In genomic region chr22:35913925-35914324, GRCh38 we compare ENCODE assay signal across 8 cellular contexts.
DNase-seq lines count a peak whose midpoint lies in the region; ATAC-seq and TF ChIP-seq lines count a peak whose summit lies in the region.

No MANE protein-coding gene starts in this region.

- intact Hi-C loops in heart right ventricle (cut with DNase I): loop anchor here in 7 of 10 donors (2.0 to 10.0 kb wide), 8 partner anchors 67 to 229 kb away; no protein-coding TSS in a partner anchor
- intact Hi-C loops in naive thymus-derived CD4-positive, alpha-beta T cell (cut with micrococcal nuclease): no loop called here

- ATAC-seq in heart right ventricle (peak in 7 of 8 donors; percentile 29 to 55 (median 43)), GM18517 (IDR thresholded peaks at IDR 0.05; ENCODE audit: unreplicated experiment) (no peak)
- no peak for ATAC-seq in naive thymus-derived CD4-positive, alpha-beta T cell

- H3K4me3 ChIP-seq in BE2C (ENCODE audit: low read depth, low read length) (peak overlapping the region; percentile 57), WI38 (ENCODE audit: low read depth, low read length) (0 out of 2 replicates have a peak overlapping the region, but pooled peaks have one; percentile 11), heart right ventricle (peak overlapping the region in 6 of 10 donors; percentile 48 to 55 (median 50))
- no peak overlapping the region for H3K4me3 ChIP-seq in naive thymus-derived CD4-positive, alpha-beta T cell (ENCODE audit: low read length)

- POLR2A ChIA-PET in naive thymus-derived CD4-positive, alpha-beta T cell (lab: Charles Lee): no interaction called here

- DNase-seq in BE2C (no peak), heart right ventricle (no peak), progenitor cell of endocrine pancreas (ENCODE audit: low spot score, unreplicated experiment) (no peak), middle frontal gyrus (ENCODE audit: extremely low spot score, low spot score) (no peak), activated gamma-delta T cell treated with Interleukin-2 at 50 U/mL for 16 hours (no peak)
- no peak for DNase-seq in naive thymus-derived CD4-positive, alpha-beta T cell

- H3K36me3 ChIP-seq in BE2C (no peaks in the 10 kb centered on the region), heart right ventricle (no peaks in the 10 kb centered on the region)
- no peaks in the 10 kb centered on the region for H3K36me3 ChIP-seq in naive thymus-derived CD4-positive, alpha-beta T cell (ENCODE audit: control insufficient read depth in 2 of 3, insufficient read depth in 3 of 3, low read length in 3 of 3)

- TF ChIP-seq CTCF in BE2C (IDR thresholded peaks at IDR 0.05; ENCODE audit: low read depth, low read length) (no peak), WI38 (IDR thresholded peaks at IDR 0.05; ENCODE audit: low read depth, low read length) (no peak), heart right ventricle (IDR thresholded peaks at IDR 0.05) (no peak), progenitor cell of endocrine pancreas (IDR thresholded peaks at IDR 0.05; ENCODE audit: unreplicated experiment) (no peak)

- no peaks in the 10 kb centered on the region for H3K9me3 Mint-ChIP-seq in progenitor cell of endocrine pancreas (ENCODE audit: low read depth)
- no peaks in the 10 kb centered on the region for H3K9me3 Mint-ChIP-seq in naive thymus-derived CD4-positive, alpha-beta T cell

- no peak overlapping the region for H3K4me3 Mint-ChIP-seq in progenitor cell of endocrine pancreas (ENCODE audit: low read depth)
- peak overlapping the region in 3 of 10 donors; percentile 3 to 37 (median 28) for H3K4me3 Mint-ChIP-seq in naive thymus-derived CD4-positive, alpha-beta T cell

- H3K27ac Mint-ChIP-seq in progenitor cell of endocrine pancreas: peak overlapping the region; percentile 59
- no peak overlapping the region for H3K27ac Mint-ChIP-seq in naive thymus-derived CD4-positive, alpha-beta T cell

- no peaks in the 10 kb centered on the region for H3K36me3 Mint-ChIP-seq in progenitor cell of endocrine pancreas (ENCODE audit: insufficient read depth)
- H3K36me3 Mint-ChIP-seq in naive thymus-derived CD4-positive, alpha-beta T cell: no peaks in the 10 kb centered on the region

- H3K4me1 ChIP-seq in BE2C (peaks cover 48% of the 10 kb centered on the region), heart right ventricle (peaks cover 9 to 98% (median 76%) of the 10 kb centered on the region in 9 donors)
- peaks cover 0 to 5% of the 10 kb centered on the region in 2 donors for H3K4me1 ChIP-seq in naive thymus-derived CD4-positive, alpha-beta T cell (ENCODE audit: control insufficient read depth in 2 of 2, insufficient read depth in 2 of 2, low read length in 2 of 2)

- CTCF ChIA-PET in naive thymus-derived CD4-positive, alpha-beta T cell (lab: Charles Lee): no interaction called here

- WGBS in heart right ventricle, 2 donors: 55 to 64% methylated on average over 1 of the region's 1 CpG

- H3K9me3 ChIP-seq in BE2C (no peaks in the 10 kb centered on the region), heart right ventricle (no peaks in the 10 kb centered on the region)
- no peaks in the 10 kb centered on the region for H3K9me3 ChIP-seq in naive thymus-derived CD4-positive, alpha-beta T cell (ENCODE audit: control insufficient read depth in 2 of 3, low read length in 3 of 3)

- H3K27ac ChIP-seq in heart right ventricle: peak overlapping the region; percentile 75 to 93 (median 86)
- no peak overlapping the region for H3K27ac ChIP-seq in naive thymus-derived CD4-positive, alpha-beta T cell (ENCODE audit: low read depth, low read length)

- no peaks in the 10 kb centered on the region for H3K27me3 ChIP-seq in BE2C
- H3K27me3 ChIP-seq in heart right ventricle: no peaks in the 10 kb centered on the region
- H3K27me3 ChIP-seq in naive thymus-derived CD4-positive, alpha-beta T cell (ENCODE audit: control insufficient read depth in 2 of 2, insufficient read depth in 2 of 2, low read length in 2 of 2): no peaks in the 10 kb centered on the region

- peaks cover 42% of the 10 kb centered on the region for H3K4me1 Mint-ChIP-seq in progenitor cell of endocrine pancreas (ENCODE audit: low read depth)
- H3K4me1 Mint-ChIP-seq in naive thymus-derived CD4-positive, alpha-beta T cell: peaks cover 13 to 21% (median 19%) of the 10 kb centered on the region in 7 donors

- no peaks in the 10 kb centered on the region for H3K27me3 Mint-ChIP-seq in progenitor cell of endocrine pancreas
- H3K27me3 Mint-ChIP-seq in naive thymus-derived CD4-positive, alpha-beta T cell: peaks cover 0 to 13% (median 5%) of the 10 kb centered on the region in 5 donors

Comparison
In these comparisons a context has a peak if more than half of its experiments do, and no peak if none do; other contexts are left out.
1. ATAC-seq: peak in heart right ventricle (7 of 8); none in GM18517 (single experiment) and naive thymus-derived CD4-positive, alpha-beta T cell (single experiment).
2. intact Hi-C loops: an anchor here in heart right ventricle (2.0 to 10.0 kb wide); none called in naive thymus-derived CD4-positive, alpha-beta T cell.